31 cellular contexts compared by ENCODE assay signal in genomic region chr21:34357889-34358288, GRCh38. TPM values are rescaled to one million over a fixed set of nuclear protein-coding genes. Genes with fewer than 3 reads are reported as not detected.
"Had no signal": no experiment of that assay in that cellular context is flagged by ENCODE, and none has a peak within 500 bp of the region (broad histone marks: within the 10 kb centered on the region; RNA-seq: fewer than 3 reads in every experiment).

No MANE protein-coding gene starts in this region.

- H3K4me1 ChIP-seq: testis, transverse colon, uterus had no signal

- H3K4me3 ChIP-seq: pancreas, psoas muscle, right lobe of liver, skin epidermis, smooth muscle cell, spleen, suprapubic skin, testis, tibial artery, transverse colon, upper lobe of right lung, uterus had no signal

- H3K4me2 ChIP-seq: smooth muscle cell had no signal

- DNase-seq: naive thymus-derived CD8-positive, alpha-beta T cell; nephron progenitor cell; nucleus accumbens; pancreas; psoas muscle; right cardiac atrium; right lobe of liver; spleen; stimulated activated CD4-positive, alpha-beta T cell treated with anti-CD3 and anti-CD28 coated beads, Interleukin-12 subunit alpha, Interleukin-12 subunit beta, amount 100 ng/mL, for 4 hours; stimulated activated CD4-positive, alpha-beta T cell treated with anti-CD3 and anti-CD28 coated beads, Interleukin-1b, Interleukin-23, amount 100 ng/mL, for 48 hours; stimulated activated CD4-positive, alpha-beta T cell treated with anti-CD3 and anti-CD28 coated beads, Interleukin-4, amount 100 ng/mL, for 1 hour; stimulated activated CD4-positive, alpha-beta T cell treated with anti-CD3 and anti-CD28 coated beads, Interleukin-4, amount 100 ng/mL, for 4 hours; stimulated activated CD8-positive, alpha-beta memory T cell treated with anti-CD3 and anti-CD28 coated beads, Interleukin-4, amount 100 ng/mL, for 48 hours; stimulated activated naive CD4-positive, alpha-beta T cell; stimulated activated naive CD8-positive, alpha-beta T cell treated with anti-CD3 and anti-CD28 coated beads, Interleukin-15, amount 100 ng/mL, for 72 hours; stimulated activated naive CD8-positive, alpha-beta T cell treated with anti-CD3 and anti-CD28 coated beads, Interleukin-15, Interleukin-2, amounts not matched to agents 100 U/mL and 50 U/mL, for 24 hours; substantia nigra; testis; tibial artery; transverse colon; upper lobe of right lung; uterus had no signal

- H3K27me3 ChIP-seq: pancreas, right lobe of liver, testis, tibial artery, upper lobe of right lung, uterus had no signal

- H3K36me3 ChIP-seq: neutrophil, pancreas, right lobe of liver, spleen, suprapubic skin, tibial artery, transverse colon, upper lobe of right lung, uterus had no signal

- H3K27ac ChIP-seq: neutrophil, pancreas, psoas muscle, right lobe of liver, skin epidermis, spleen, suprapubic skin, testis, tibial artery, transverse colon, upper lobe of right lung, uterus had no signal

- FAIRE-seq: pancreas had no signal

- ATAC-seq: naive thymus-derived CD8-positive, alpha-beta T cell; natural killer cell treated with Interleukin-12 subunit alpha and Interleukin-12 subunit beta and Interleukin-15 and Interleukin-18, amount 100 ng/mL, for 72 hours; pancreas; psoas muscle; right cardiac atrium; right lobe of liver; stimulated activated memory B cell treated with anti-CD40 and anti-IgM and Interleukin-4, amounts not matched to agents 10 μg/mL and 1 μg/mL and 100 μg/mL, for 72 hours; stimulated activated naive CD8-positive, alpha-beta T cell treated with anti-CD3 and anti-CD28 coated beads, Interleukin-15, amount 100 ng/mL, for 72 hours; stimulated activated naive CD8-positive, alpha-beta T cell treated with anti-CD3 and anti-CD28 coated beads, Interleukin-15, Interleukin-2, amounts not matched to agents 100 U/mL and 50 U/mL, for 24 hours; upper lobe of right lung had no signal

- H3K9me3 ChIP-seq: neutrophil, pancreas, psoas muscle, right lobe of liver, suprapubic skin, testis, tibial artery, transverse colon, upper lobe of right lung, uterus had no signal

RNA-seq across cellular contexts. Expression of gene KCNE2, which starts 5.9 kb away (rescaled TPM):
- total RNA-seq: naive thymus-derived CD8-positive, alpha-beta T cell; natural killer cell treated with Interleukin-12 subunit alpha and Interleukin-12 subunit beta and Interleukin-15 and Interleukin-18, amount 100 ng/mL, for 72 hours; omental fat pad; pancreas; renal cortical epithelial cell; right lobe of liver; smooth muscle cell; spleen; suprapubic skin; transverse colon; urinary bladder had no signal
- polyA plus RNA-seq: pancreas had no signal
